8 cellular contexts compared by ENCODE assay signal in genomic region chr16:4614571-4615388, GRCh38. TPM values are rescaled to one million over a fixed set of nuclear protein-coding genes. Genes with fewer than 3 reads are reported as not detected.
DNase-seq lines count a peak whose midpoint lies in the region; ATAC-seq and TF ChIP-seq lines count a peak whose summit lies in the region.

TSS of gene UBALD1 (minus strand) at chr16:4614888. CDS start at chr16:4614797, 91 bp downstream.

- H3K4me3 Mint-ChIP-seq in activated naive CD8-positive, alpha-beta T cell treated with anti-CD3 and anti-CD28 coated beads, Interleukin-2, amount 10 ng/mL, durations not matched to agents 7 days and 5 days: peak within 1 kb of the TSS; percentile 94
- peak within 1 kb of the TSS; percentile 98 for H3K4me3 Mint-ChIP-seq in type B pancreatic cell

- TF ChIP-seq CTCF in GM12864 (IDR thresholded peaks at IDR 0.05; ENCODE audit: low read depth, low read length, missing control alignments): no peak
- no peak for TF ChIP-seq CTCF in NB4 (IDR thresholded peaks at IDR 0.05; ENCODE audit: low read depth, low read length)
- no peak for TF ChIP-seq CTCF in type B pancreatic cell (conservative IDR thresholded peaks at IDR 0.05)

- H2AFZ ChIP-seq in trophoblast cell (ENCODE audit: insufficient read depth, low read length, poor library complexity): peak within 1 kb of the TSS; percentile 98

- H3K4me1 ChIP-seq in trophoblast cell (ENCODE audit: control insufficient read depth in 1 of 2, insufficient read depth in 2 of 2, low read length in 2 of 2): peaks cover 21 to 35% of the 10 kb centered on the region in 2 experiments

- H3K27me3 Mint-ChIP-seq in activated naive CD8-positive, alpha-beta T cell treated with anti-CD3 and anti-CD28 coated beads, Interleukin-2, amount 10 ng/mL, durations not matched to agents 7 days and 5 days: no peaks in the 10 kb centered on the region
- H3K27me3 Mint-ChIP-seq in type B pancreatic cell: no peaks in the 10 kb centered on the region

- peak within 1 kb of the TSS; percentile 97 for H4K12ac ChIP-seq in trophoblast cell (ENCODE audit: low read depth, low read length)

- H2BK120ac ChIP-seq in trophoblast cell (ENCODE audit: insufficient read depth, low read length, poor library complexity): peak within 1 kb of the TSS; percentile 84

- H3K79me2 ChIP-seq in trophoblast cell (ENCODE audit: control insufficient read depth, insufficient read depth, low read length, poor library complexity): peaks cover 32% of the 10 kb centered on the region

- H3K18ac ChIP-seq in trophoblast cell (ENCODE audit: low read length): peak within 1 kb of the TSS; percentile 90

- H3K9me3 Mint-ChIP-seq in activated naive CD8-positive, alpha-beta T cell treated with anti-CD3 and anti-CD28 coated beads, Interleukin-2, amount 10 ng/mL, durations not matched to agents 7 days and 5 days: no peaks in the 10 kb centered on the region
- no peaks in the 10 kb centered on the region for H3K9me3 Mint-ChIP-seq in type B pancreatic cell

- peaks cover 27% of the 10 kb centered on the region for H3K79me1 ChIP-seq in trophoblast cell (ENCODE audit: low read length)

- peak within 1 kb of the TSS; percentile 73 for H2BK12ac ChIP-seq in trophoblast cell (ENCODE audit: low read length)

- peak; percentile 56 for ATAC-seq in HG02588 (IDR thresholded peaks at IDR 0.05; ENCODE audit: unreplicated experiment)
- ATAC-seq in activated naive CD8-positive, alpha-beta T cell treated with anti-CD3 and anti-CD28 coated beads, Interleukin-2, amount 10 ng/mL, durations not matched to agents 7 days and 5 days (ENCODE audit: low read depth): peak; percentile 57
- ATAC-seq in Right ventricle myocardium superior (ENCODE audit: poor library complexity): peak; percentile 75

- no peaks in the 10 kb centered on the region for H3K36me3 Mint-ChIP-seq in activated naive CD8-positive, alpha-beta T cell treated with anti-CD3 and anti-CD28 coated beads, Interleukin-2, amount 10 ng/mL, durations not matched to agents 7 days and 5 days
- H3K36me3 Mint-ChIP-seq in type B pancreatic cell: no peaks in the 10 kb centered on the region

- TF ChIP-seq POLR2A in NB4 (IDR thresholded peaks at IDR 0.05; ENCODE audit: extremely low read depth, insufficient read length): peak; percentile 71

- H3K4ac ChIP-seq in trophoblast cell (ENCODE audit: low read depth, low read length): peak within 1 kb of the TSS; percentile 90

- H3K14ac ChIP-seq in trophoblast cell (ENCODE audit: low read length): peak within 1 kb of the TSS; percentile 94

- H2BK5ac ChIP-seq in trophoblast cell (ENCODE audit: low read depth, low read length, poor library complexity): peak within 1 kb of the TSS; percentile 74

- no CpG with 5 or more reads among the region's 101 CpGs for WGBS in trophoblast cell (ENCODE audit: extremely low coverage, insufficient coverage, insufficient read length)

- peak within 1 kb of the TSS; percentile 99 for H4K8ac ChIP-seq in trophoblast cell (ENCODE audit: low read depth, low read length)

- H3K27ac ChIP-seq in trophoblast cell (ENCODE audit: low read depth, low read length): peak within 1 kb of the TSS; percentile 74

- H3K36me3 ChIP-seq in trophoblast cell (ENCODE audit: control insufficient read depth in 1 of 2, insufficient read depth in 2 of 2, low read length in 2 of 2): peaks cover 6 to 8% of the 10 kb centered on the region in 2 experiments

- H4K91ac ChIP-seq in trophoblast cell (ENCODE audit: low read depth, low read length): peak within 1 kb of the TSS; percentile 91

- DNase-seq in GM12864 (ENCODE audit: low read depth) (peak; percentile 69), NB4 (ENCODE audit: low read depth) (peak; percentile 93), SW 1271 (lab: John Stamatoyannopoulos, UW) (peak; percentile 31 to 71), Right ventricle myocardium superior (peak; percentile 92), trophoblast cell (peak; percentile 88 to 94), type B pancreatic cell (ENCODE audit: extremely low spot score, unreplicated experiment) (peak; percentile 85)
- DNase-seq in activated naive CD8-positive, alpha-beta T cell treated with anti-CD3 and anti-CD28 coated beads, Interleukin-2, amount 10 ng/mL, durations not matched to agents 7 days and 5 days: peak; percentile 88

- H3K27me3 ChIP-seq in trophoblast cell (ENCODE audit: insufficient read depth, low read length): no peaks in the 10 kb centered on the region

- peak within 1 kb of the TSS; percentile 89 for H2AK5ac ChIP-seq in trophoblast cell (ENCODE audit: low read length)

- H3K4me1 Mint-ChIP-seq in activated naive CD8-positive, alpha-beta T cell treated with anti-CD3 and anti-CD28 coated beads, Interleukin-2, amount 10 ng/mL, durations not matched to agents 7 days and 5 days: peaks cover 25% of the 10 kb centered on the region
- H3K4me1 Mint-ChIP-seq in type B pancreatic cell (ENCODE audit: unreplicated experiment): peaks cover 11% of the 10 kb centered on the region

- H3K27ac Mint-ChIP-seq in activated naive CD8-positive, alpha-beta T cell treated with anti-CD3 and anti-CD28 coated beads, Interleukin-2, amount 10 ng/mL, durations not matched to agents 7 days and 5 days: peak within 1 kb of the TSS; percentile 93
- H3K27ac Mint-ChIP-seq in type B pancreatic cell: peak within 1 kb of the TSS; percentile 100

- H3K4me3 ChIP-seq in GM12864 (ENCODE audit: low read depth, low read length) (peak within 1 kb of the TSS; percentile 88), NB4 (ENCODE audit: low read depth, low read length) (peak within 1 kb of the TSS; percentile 79), trophoblast cell (ENCODE audit: low read depth, low read length) (peak within 1 kb of the TSS; percentile 99)

- H3K9me3 ChIP-seq in trophoblast cell (ENCODE audit: insufficient read depth, low read depth, low read length): no peaks in the 10 kb centered on the region

- peak within 1 kb of the TSS; percentile 99 for H3K9ac ChIP-seq in trophoblast cell (ENCODE audit: low read length)

- peak within 1 kb of the TSS; percentile 91 for H3K4me2 ChIP-seq in trophoblast cell (ENCODE audit: low read length)

- intact Hi-C loops in Right ventricle myocardium superior (cut with DNase I): no loop called here

- no peak within 1 kb of the TSS for H3K23ac ChIP-seq in trophoblast cell (ENCODE audit: low read length)

- POLR2A ChIA-PET in activated naive CD8-positive, alpha-beta T cell treated with anti-CD3 and anti-CD28 coated beads, Interleukin-2, amount 10 ng/mL, durations not matched to agents 7 days and 5 days (lab: Charles Lee): interaction anchor here (1.3 to 2.3 kb wide), 3 partner anchors 10 to 199 kb away, joined by 3 to 12 read pairs (median 5); partner anchors contain the start of genes HMOX2 and MGRN1

RNA-seq across cellular contexts. Expression of gene UBALD1, which starts in this region (rescaled TPM):
- total RNA-seq in activated naive CD8-positive, alpha-beta T cell treated with anti-CD3 and anti-CD28 coated beads, Interleukin-2, amount 10 ng/mL, durations not matched to agents 7 days and 5 days: 10 to 100 TPM; 21.3 to 23.7 TPM
- total RNA-seq in Right ventricle myocardium superior (27.5 TPM), type B pancreatic cell (ENCODE audit: low replicate concordance) (49.2 and 85.9 TPM in 2 replicates)
- polyA plus RNA-seq in trophoblast cell (2013): 52.8 and 57.6 TPM in 2 replicates

Comparison
In these comparisons a context has a peak if more than half of its experiments do, and no peak if none do; other contexts are left out.
1. Peak in every context shown above with its lines: DNase-seq, ATAC-seq, H3K4me3 ChIP-seq and H3K27ac ChIP-seq.